24 cellular contexts compared by ENCODE assay signal in genomic region chr4:139635966-139636365, GRCh38.
"Had no signal": no experiment of that assay in that cellular context is flagged by ENCODE, and none has a peak within 500 bp of the region (broad histone marks: within the 10 kb centered on the region; RNA-seq: fewer than 3 reads in every experiment).

No MANE protein-coding gene starts in this region.

- ATAC-seq: HepG2, Panc1, T-cell had no signal

- H3K27ac Mint-ChIP-seq: T-cell had no signal

- H3K9ac ChIP-seq: SK-N-SH had no signal

- DNase-seq: IMR-90, Karpas-422, KG1, MV-4-11, NCI-H1048, NCI-H1105, NCI-H1417, NCI-H1436 treated with DMSO at 0.1 percent for 48 hours, NCI-H187, NCI-H2029, NCI-H2081 treated with DMSO at 0.1 percent for 48 hours, NCI-H2171, NCI-H226, NCI-H446, NCI-H510A, NCI-H524 treated with DMSO at 0.1 percent for 48 hours, NCI-H774, SHP77, SK-N-SH, SW 1271, T-cell had no signal

- H3K27ac ChIP-seq: RWPE1 had no signal

- H3K4me3 Mint-ChIP-seq: T-cell had no signal

- H3K9me3 ChIP-seq: SK-N-SH had no signal

- H3K9me2 ChIP-seq: SK-N-SH had no signal

- H3K4me1 Mint-ChIP-seq: T-cell had no signal

- H3K36me3 Mint-ChIP-seq: T-cell had no signal

- H3K4me2 ChIP-seq: SK-N-SH had no signal

- FAIRE-seq: HepG2 had no signal
